In genomic region chr20:13648291-13648690, GRCh38 we compare ENCODE assay signal across 18 cellular contexts. TPM values are rescaled to one million over a fixed set of nuclear protein-coding genes. Genes with fewer than 3 reads are reported as not detected.
DNase-seq lines count a peak whose midpoint lies in the region; ATAC-seq and TF ChIP-seq lines count a peak whose summit lies in the region.
"Had no signal": no experiment of that assay in that cellular context is flagged by ENCODE, and none has a peak within 500 bp of the region (broad histone marks: within the 10 kb centered on the region; RNA-seq: fewer than 3 reads in every experiment).

No MANE protein-coding gene starts in this region.

- H3K4me1 ChIP-seq in heart right ventricle: peaks cover 0 to 24% (median 7%) of the 10 kb centered on the region in 9 donors
- no peaks in the 10 kb centered on the region for H3K4me1 ChIP-seq in CD4-positive, alpha-beta memory T cell (ENCODE audit: insufficient read depth, low read length)
- H3K4me1 ChIP-seq: A549 had no signal

- TF ChIP-seq CTCF in heart right ventricle (IDR thresholded peaks at IDR 0.05) (no peak), RWPE1 (conservative IDR thresholded peaks at IDR 0.05; ENCODE audit: low read depth) (no peak)

- no peaks in the 10 kb centered on the region for H3K36me3 Mint-ChIP-seq in CD4-positive, alpha-beta memory T cell

- H3K4me3 Mint-ChIP-seq in CD4-positive, alpha-beta memory T cell: no peak overlapping the region

- H3K4me1 Mint-ChIP-seq in CD4-positive, alpha-beta memory T cell: no peaks in the 10 kb centered on the region

- no peaks in the 10 kb centered on the region for H3K36me3 ChIP-seq in heart right ventricle
- no peaks in the 10 kb centered on the region for H3K36me3 ChIP-seq in CD4-positive, alpha-beta memory T cell (ENCODE audit: insufficient read depth, low read length)

- no peak overlapping the region for H3K27ac Mint-ChIP-seq in CD4-positive, alpha-beta memory T cell

- peaks cover 0 to 7% (median 0%) of the 10 kb centered on the region in 11 donors for H3K9me3 ChIP-seq in heart right ventricle
- H3K9me3 ChIP-seq in CD4-positive, alpha-beta memory T cell (ENCODE audit: control insufficient read depth in 1 of 2, low read length in 2 of 2): no peaks in the 10 kb centered on the region

- WGBS in heart right ventricle, 2 donors: 75 to 83% methylated on average over 3 of the region's 3 CpGs

- CTCF ChIA-PET in RWPE1 (lab: Yijun Ruan, JAX): interaction anchor here (0.6 kb wide), 1 partner anchor 89 kb away, joined by 3 read pairs; no protein-coding TSS in a partner anchor
- CTCF ChIA-PET in CD4-positive, alpha-beta memory T cell (lab: Charles Lee; ENCODE audit: partially characterized antibody): no interaction called here

- ATAC-seq in Right ventricle myocardium inferior (peak; percentile 55), heart right ventricle (peak in 4 of 8 donors; percentile 36 to 72 (median 60)), sciatic nerve (peak; percentile 64)
- ATAC-seq: Panc1 had no signal

- DNase-seq in Right ventricle myocardium inferior (ENCODE audit: missing footprints) (no peak), cardiac septum (ENCODE audit: low spot score) (no peak), NCI-H446 (lab: John Stamatoyannopoulos, UW) (peak; percentile 75 to 85), heart right ventricle (peak; percentile 13 to 17), sciatic nerve (ENCODE audit: low spot score) (no peak), RWPE1 (ENCODE audit: low spot score) (no peak), RPMI8226 (no peak)
- DNase-seq in CD4-positive, alpha-beta memory T cell: no peak
- DNase-seq: GDM1, KG1, MV-4-11, NCI-H1930, NCI-H226, NCI-H526, SHP77 had no signal

- intact Hi-C loops in Right ventricle myocardium inferior (cut with DNase I) (no loop called here), cardiac septum (cut with DNase I) (no loop called here), heart right ventricle (cut with DNase I) (no loop called here), sciatic nerve (cut with DNase I) (no loop called here)
- intact Hi-C loops in CD4-positive, alpha-beta memory T cell (cut with micrococcal nuclease): no loop called here

- POLR2A ChIA-PET in RWPE1 (lab: Yijun Ruan, JAX; ENCODE audit: low non-redundant PET): no interaction called here
- POLR2A ChIA-PET in CD4-positive, alpha-beta memory T cell (lab: Charles Lee; ENCODE audit: partially characterized antibody): no interaction called here

- H3K27ac ChIP-seq in heart right ventricle (no peak overlapping the region), RWPE1 (no peak overlapping the region)
- no peak overlapping the region for H3K27ac ChIP-seq in CD4-positive, alpha-beta memory T cell (ENCODE audit: low read depth, low read length)
- H3K27ac ChIP-seq: A549, SK-N-MC had no signal

- H3K9me3 Mint-ChIP-seq in CD4-positive, alpha-beta memory T cell: peaks cover 0 to 2% (median 0%) of the 10 kb centered on the region in 8 donors

- H3K4me3 ChIP-seq in heart right ventricle: no peak overlapping the region
- H3K4me3 ChIP-seq in CD4-positive, alpha-beta memory T cell (ENCODE audit: low read length in 2 of 2): no peak overlapping the region
- H3K4me3 ChIP-seq: A549, SK-N-MC had no signal

- peaks cover 0 to 19% (median 9%) of the 10 kb centered on the region in 7 donors for H3K27me3 ChIP-seq in heart right ventricle
- H3K27me3 ChIP-seq in CD4-positive, alpha-beta memory T cell (ENCODE audit: insufficient read depth, low read length): no peaks in the 10 kb centered on the region

- peaks cover 34 to 35% of the 10 kb centered on the region in 2 donors for H3K27me3 Mint-ChIP-seq in CD4-positive, alpha-beta memory T cell

RNA-seq across cellular contexts. Expression of gene TASP1, which starts 9.6 kb away (rescaled TPM):
- 4.3 TPM for total RNA-seq in Right ventricle myocardium inferior
- 9.7 TPM for total RNA-seq in cardiac septum
- total RNA-seq in heart right ventricle: 1 to 10 TPM; 4.6 to 8.5 (median 6.0) TPM
- 1 to 10 TPM; 2.1 to 3.7 TPM for polyA plus RNA-seq in heart right ventricle
- 22.7 TPM for total RNA-seq in sciatic nerve
- total RNA-seq in CD4-positive, alpha-beta memory T cell: 10 to 100 TPM; 15.1 to 15.2 TPM
- 10 to 100 TPM; 16.9 to 18.2 TPM for polyA plus RNA-seq in CD4-positive, alpha-beta memory T cell

Comparison
In these comparisons a context has a peak if more than half of its experiments do, and no peak if none do; other contexts are left out.
1. DNase-seq: peak in NCI-H446 (2 of 2) and heart right ventricle (2 of 2); none in Right ventricle myocardium inferior (single experiment), cardiac septum (single experiment), sciatic nerve (single experiment), RWPE1 (single experiment), RPMI8226 (single experiment) and CD4-positive, alpha-beta memory T cell (0 of 5).